In genomic region chr17:77916771-77917481, GRCh38 we compare ENCODE assay signal across 1 cellular context.
TF ChIP-seq lines count a peak whose summit lies in the region.

No MANE protein-coding gene starts in this region.

TF ChIP-seq in K562, 482 proteins besides CTCF, POLR2A, EP300 and RAD21 (continued from another document):
- TF ChIP-seq ZHX1 (conservative IDR thresholded peaks at IDR 0.05; ENCODE audit: low read length) (no peak), GATAD2A (IDR thresholded peaks at IDR 0.05) (no peak), RAD51 (IDR thresholded peaks at IDR 0.05; ENCODE audit: borderline replicate concordance, low read depth) (no peak), ZNF311 (CRISPR knock-in tag; IDR thresholded peaks at IDR 0.05) (no peak)
